33 cellular contexts compared by ENCODE assay signal in the genomic region with DNA sequence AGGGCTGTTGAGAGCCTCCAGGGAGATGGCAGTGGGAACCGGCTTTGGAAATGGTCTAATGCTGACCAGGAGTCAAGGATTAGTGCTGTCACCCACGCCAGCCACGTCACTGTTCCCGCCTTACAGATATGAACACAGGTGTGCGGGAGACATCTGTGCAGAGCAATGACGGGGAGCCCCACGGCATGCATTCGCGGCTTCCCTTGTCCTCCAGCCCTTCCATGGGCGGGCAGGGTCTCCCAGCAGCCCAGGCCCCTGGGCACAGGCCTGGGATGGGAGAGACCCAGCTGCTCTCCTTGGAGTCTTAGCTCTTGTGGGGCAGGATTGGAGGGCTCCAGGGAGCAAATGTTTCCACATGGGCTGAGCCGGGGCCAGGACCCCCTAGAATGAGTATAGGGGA.
"Had no signal": no experiment of that assay in that cellular context is flagged by ENCODE, and none has a peak within 500 bp of the region (broad histone marks: within the 10 kb centered on the region; RNA-seq: fewer than 3 reads in every experiment).

No MANE protein-coding gene starts in this region.

- H3K27ac ChIP-seq: adrenal gland, body of pancreas, epithelial cell of prostate, esophagus squamous epithelium, gastroesophageal sphincter had no signal

- H3K9me3 ChIP-seq: adrenal gland, body of pancreas, esophagus squamous epithelium, gastroesophageal sphincter had no signal

- H3K4me3 ChIP-seq: adrenal gland, body of pancreas, esophagus squamous epithelium, gastroesophageal sphincter had no signal

- H3K9me3 Mint-ChIP-seq: activated CD4-positive, alpha-beta memory T cell treated with anti-CD3 and anti-CD28 coated beads for 36 hours; activated CD4-positive, alpha-beta T cell treated with anti-CD3 and anti-CD28 coated beads, Interleukin-2, amount 10 ng/mL, durations not matched to agents 24 days and 14 days; activated naive CD4-positive, alpha-beta T cell treated with anti-CD3 and anti-CD28 coated beads for 36 hours; activated naive CD4-positive, alpha-beta T cell treated with anti-CD3 and anti-CD28 coated beads, Interleukin-2, amount 50 U/mL, for 24 hours; activated naive CD8-positive, alpha-beta T cell treated with anti-CD3 and anti-CD28 coated beads for 36 hours; activated naive CD8-positive, alpha-beta T cell treated with anti-CD3 and anti-CD28 coated beads, Interleukin-2, amount 50 U/mL, for 24 hours; activated T-helper 1 cell treated with anti-CD3 and anti-CD28 coated beads, Interleukin-12 subunit alpha, Interleukin-12 subunit beta, Interleukin-2, Interleukin-4 antibody, amounts not matched to agents 30 ng/mL and 10 ng/mL and 1 ng/mL, durations not matched to agents 14 hours and 24 hours and 36 hours; activated T-helper 2 cell treated with anti-CD3 and anti-CD28 coated beads, Interferon-gamma antibody, Interleukin-2, Interleukin-4, amounts not matched to agents 10 μg/mL and 5 μg/mL and 100 μg/mL, durations not matched to agents 14 hours and 24 hours and 36 hours; T-helper 2 cell treated with Interferon-gamma antibody and Interleukin-4, amounts not matched to agents 5 μg/mL and 100 μg/mL, for 36 hours had no signal

- H3K36me3 Mint-ChIP-seq: activated CD4-positive, alpha-beta memory T cell treated with anti-CD3 and anti-CD28 coated beads for 36 hours; activated CD8-positive, alpha-beta memory T cell treated with anti-CD3 and anti-CD28 coated beads, Interleukin-2, amount 10 ng/mL, durations not matched to agents 7 days and 5 days; activated naive CD4-positive, alpha-beta T cell treated with anti-CD3 and anti-CD28 coated beads, Interleukin-2, amount 50 U/mL, for 24 hours; activated naive CD8-positive, alpha-beta T cell treated with anti-CD3 and anti-CD28 coated beads for 36 hours had no signal

- H3K27me3 Mint-ChIP-seq: activated CD4-positive, alpha-beta T cell treated with anti-CD3 and anti-CD28 coated beads, Interleukin-2, amount 10 ng/mL, durations not matched to agents 24 days and 14 days; activated CD8-positive, alpha-beta memory T cell treated with anti-CD3 and anti-CD28 coated beads, Interleukin-2, amount 10 ng/mL, durations not matched to agents 7 days and 5 days; activated naive CD8-positive, alpha-beta T cell treated with anti-CD3 and anti-CD28 coated beads for 36 hours had no signal

- H3K4me3 Mint-ChIP-seq: activated CD4-positive, alpha-beta memory T cell treated with anti-CD3 and anti-CD28 coated beads for 36 hours; activated CD4-positive, alpha-beta T cell treated with anti-CD3 and anti-CD28 coated beads for 36 hours; activated CD4-positive, alpha-beta T cell treated with anti-CD3 and anti-CD28 coated beads, Interleukin-2, amount 10 ng/mL, durations not matched to agents 24 days and 14 days; activated CD8-positive, alpha-beta memory T cell treated with anti-CD3 and anti-CD28 coated beads, Interleukin-2, amount 10 ng/mL, durations not matched to agents 7 days and 5 days; activated CD8-positive, alpha-beta T cell treated with anti-CD3 and anti-CD28 coated beads, Interleukin-2, amount 10 ng/mL, durations not matched to agents 7 days and 5 days; activated naive CD4-positive, alpha-beta T cell treated with anti-CD3 and anti-CD28 coated beads for 36 hours; activated naive CD4-positive, alpha-beta T cell treated with anti-CD3 and anti-CD28 coated beads, Interleukin-2, amount 50 U/mL, for 24 hours; activated naive CD8-positive, alpha-beta T cell treated with anti-CD3 and anti-CD28 coated beads for 36 hours; activated naive CD8-positive, alpha-beta T cell treated with anti-CD3 and anti-CD28 coated beads, Interleukin-2, amount 50 U/mL, for 24 hours; activated T-helper 1 cell treated with anti-CD3 and anti-CD28 coated beads, Interleukin-12 subunit alpha, Interleukin-12 subunit beta, Interleukin-2, Interleukin-4 antibody, amounts not matched to agents 30 ng/mL and 10 ng/mL and 1 ng/mL, durations not matched to agents 14 hours and 24 hours and 36 hours; T-helper 17 cell; T-helper 2 cell treated with Interferon-gamma antibody and Interleukin-4, amounts not matched to agents 5 μg/mL and 100 μg/mL, for 36 hours had no signal

- H3K4me1 Mint-ChIP-seq: activated CD4-positive, alpha-beta T cell treated with anti-CD3 and anti-CD28 coated beads for 36 hours; activated CD4-positive, alpha-beta T cell treated with anti-CD3 and anti-CD28 coated beads, Interleukin-2, amount 10 ng/mL, durations not matched to agents 24 days and 14 days; activated CD8-positive, alpha-beta memory T cell treated with anti-CD3 and anti-CD28 coated beads, Interleukin-2, amount 10 ng/mL, durations not matched to agents 7 days and 5 days; activated naive CD4-positive, alpha-beta T cell treated with anti-CD3 and anti-CD28 coated beads, Interleukin-2, amount 50 U/mL, for 24 hours; activated naive CD8-positive, alpha-beta T cell treated with anti-CD3 and anti-CD28 coated beads, Interleukin-2, amount 50 U/mL, for 24 hours; T-helper 17 cell had no signal

- H3K27ac Mint-ChIP-seq: activated CD4-positive, alpha-beta memory T cell treated with anti-CD3 and anti-CD28 coated beads for 36 hours; activated CD4-positive, alpha-beta T cell treated with anti-CD3 and anti-CD28 coated beads for 36 hours; activated CD4-positive, alpha-beta T cell treated with anti-CD3 and anti-CD28 coated beads, Interleukin-2, amount 10 ng/mL, durations not matched to agents 24 days and 14 days; activated CD8-positive, alpha-beta memory T cell treated with anti-CD3 and anti-CD28 coated beads, Interleukin-2, amount 10 ng/mL, durations not matched to agents 7 days and 5 days; activated CD8-positive, alpha-beta T cell treated with anti-CD3 and anti-CD28 coated beads, Interleukin-2, amount 10 ng/mL, durations not matched to agents 7 days and 5 days; activated naive CD4-positive, alpha-beta T cell treated with anti-CD3 and anti-CD28 coated beads for 36 hours; activated naive CD4-positive, alpha-beta T cell treated with anti-CD3 and anti-CD28 coated beads, Interleukin-2, amount 50 U/mL, for 24 hours; activated naive CD8-positive, alpha-beta T cell treated with anti-CD3 and anti-CD28 coated beads for 36 hours; activated naive CD8-positive, alpha-beta T cell treated with anti-CD3 and anti-CD28 coated beads, Interleukin-2, amount 50 U/mL, for 24 hours; activated T-helper 1 cell treated with anti-CD3 and anti-CD28 coated beads, Interleukin-12 subunit alpha, Interleukin-12 subunit beta, Interleukin-2, Interleukin-4 antibody, amounts not matched to agents 30 ng/mL and 10 ng/mL and 1 ng/mL, durations not matched to agents 14 hours and 24 hours and 36 hours; activated T-helper 2 cell treated with anti-CD3 and anti-CD28 coated beads, Interferon-gamma antibody, Interleukin-2, Interleukin-4, amounts not matched to agents 10 μg/mL and 5 μg/mL and 100 μg/mL, durations not matched to agents 14 hours and 24 hours and 36 hours; T-helper 17 cell; T-helper 2 cell treated with Interferon-gamma antibody and Interleukin-4, amounts not matched to agents 5 μg/mL and 100 μg/mL, for 36 hours had no signal

- DNase-seq: activated CD4-positive, alpha-beta memory T cell treated with anti-CD3 and anti-CD28 coated beads for 36 hours; activated CD4-positive, alpha-beta T cell treated with anti-CD3 and anti-CD28 coated beads for 36 hours; activated CD4-positive, alpha-beta T cell treated with anti-CD3 and anti-CD28 coated beads, Interleukin-2, amount 10 ng/mL, durations not matched to agents 24 days and 14 days; activated CD4-positive, CD25-positive, alpha-beta regulatory T cell; activated CD4-positive, CD25-positive, alpha-beta regulatory T cell treated with anti-CD3 and anti-CD28 coated beads, Interleukin-2, amount 50 U/mL, for 72 hours; activated CD8-positive, alpha-beta memory T cell treated with anti-CD3 and anti-CD28 coated beads, Interleukin-2, amount 10 ng/mL, durations not matched to agents 7 days and 5 days; activated CD8-positive, alpha-beta memory T cell treated with anti-CD3 and anti-CD28 coated beads, Interleukin-2, amount 50 U/mL, for 4 hours; activated CD8-positive, alpha-beta T cell treated with anti-CD3 and anti-CD28 coated beads, Interleukin-2, amount 10 ng/mL, durations not matched to agents 7 days and 5 days; activated effector memory CD4-positive, alpha-beta T cell treated with anti-CD3 and anti-CD28 coated beads, Interleukin-2, amount 50 U/mL, for 16 hours; activated naive CD4-positive, alpha-beta T cell treated with anti-CD3 and anti-CD28 coated beads for 36 hours; activated naive CD8-positive, alpha-beta T cell treated with anti-CD3 and anti-CD28 coated beads for 36 hours; activated naive CD8-positive, alpha-beta T cell treated with anti-CD3 and anti-CD28 coated beads, Interleukin-2, amount 50 U/mL, for 24 hours; activated T-cell treated with anti-CD3 and anti-CD28 coated beads, Interleukin-2, amount 50 U/mL, for 1 hour; activated T-cell treated with anti-CD3 and anti-CD28 coated beads, Interleukin-2, amount 50 U/mL, for 48 hours; amygdala; aorta; body of pancreas; caudate nucleus; cortex of kidney; dermis blood vessel endothelial cell; effector CD8-positive, alpha-beta T cell; esophagus squamous epithelium; foreskin melanocyte; T-helper 1 cell; T-helper 17 cell; T1000 had no signal

- H3K27me3 ChIP-seq: adrenal gland, body of pancreas had no signal

- H3K4me1 ChIP-seq: body of pancreas had no signal

- H3K36me3 ChIP-seq: adrenal gland, esophagus squamous epithelium, gastroesophageal sphincter had no signal
